Comparison of ENCODE assay signal across 21 cellular contexts in genomic region chr7:139294951-139295555, GRCh38.
"Had no signal": no experiment of that assay in that cellular context is flagged by ENCODE, and none has a peak within 500 bp of the region (broad histone marks: within the 10 kb centered on the region; RNA-seq: fewer than 3 reads in every experiment).

No MANE protein-coding gene starts in this region.

- H3K4me3 ChIP-seq: gastrocnemius medialis, heart left ventricle, ovary, right lobe of liver, smooth muscle cell, suprapubic skin, transverse colon, uterus had no signal

- H3K27ac ChIP-seq: gastrocnemius medialis, heart left ventricle, ovary, right lobe of liver, suprapubic skin, transverse colon, uterus had no signal

- H3K4me1 Mint-ChIP-seq: naive B cell; stimulated activated naive CD8-positive, alpha-beta T cell treated with anti-CD3 and anti-CD28 coated beads, Interleukin-15, amount 100 ng/mL, for 72 hours had no signal

- H3K9me3 ChIP-seq: gastrocnemius medialis, heart left ventricle, ovary, right lobe of liver, suprapubic skin, transverse colon, uterus had no signal

- DNase-seq: activated CD4-positive, alpha-beta T cell treated with anti-CD3 and anti-CD28 coated beads for 48 hours; activated CD4-positive, CD25-positive, alpha-beta regulatory T cell; activated CD8-positive, alpha-beta T cell treated with anti-CD3 and anti-CD28 coated beads, Interleukin-2, amount 10 ng/mL, durations not matched to agents 7 days and 5 days; activated effector memory CD4-positive, alpha-beta T cell treated with Interleukin-2 at 50 U/mL for 16 hours; activated naive CD4-positive, alpha-beta T cell treated with anti-CD3 and anti-CD28 coated beads, Interleukin-2, amount 50 U/mL, for 16 hours; activated T-cell treated with anti-CD3 and anti-CD28 coated beads, Interleukin-2, amount 50 U/mL, for 4 hours; cerebellar nuclear complex; cortex of kidney; gastrocnemius medialis; heart left ventricle; left cardiac atrium; naive B cell; ovary; right lobe of liver; stimulated activated CD4-positive, alpha-beta T cell treated with anti-CD3 and anti-CD28 coated beads, Interleukin-4, amount 100 ng/mL, for 1 hour; stimulated activated naive CD8-positive, alpha-beta T cell treated with anti-CD3 and anti-CD28 coated beads, Interleukin-15, amount 100 ng/mL, for 72 hours; transverse colon; uterus had no signal

- H3K36me3 ChIP-seq: ovary, right lobe of liver, uterus had no signal

- H3K27me3 Mint-ChIP-seq: naive B cell; stimulated activated naive CD8-positive, alpha-beta T cell treated with anti-CD3 and anti-CD28 coated beads, Interleukin-15, amount 100 ng/mL, for 72 hours had no signal

- H3K4me2 ChIP-seq: smooth muscle cell had no signal

- H3K4me3 Mint-ChIP-seq: activated CD8-positive, alpha-beta T cell treated with anti-CD3 and anti-CD28 coated beads, Interleukin-2, amount 10 ng/mL, durations not matched to agents 7 days and 5 days; activated T-cell treated with anti-CD3 and anti-CD28 coated beads, Interleukin-2, amount 50 U/mL, for 4 hours; stimulated activated naive CD8-positive, alpha-beta T cell treated with anti-CD3 and anti-CD28 coated beads, Interleukin-15, amount 100 ng/mL, for 72 hours; T-helper 2 cell treated with Interferon-gamma antibody and Interleukin-4, amounts not matched to agents 5 μg/mL and 100 μg/mL, for 36 hours had no signal

- H3K27me3 ChIP-seq: gastrocnemius medialis, heart left ventricle, ovary, right lobe of liver, suprapubic skin, transverse colon, uterus had no signal

- H3K27ac Mint-ChIP-seq: activated CD8-positive, alpha-beta T cell treated with anti-CD3 and anti-CD28 coated beads, Interleukin-2, amount 10 ng/mL, durations not matched to agents 7 days and 5 days; naive B cell; T-helper 2 cell treated with Interferon-gamma antibody and Interleukin-4, amounts not matched to agents 5 μg/mL and 100 μg/mL, for 36 hours had no signal

- H3K4me1 ChIP-seq: gastrocnemius medialis, heart left ventricle, suprapubic skin, uterus had no signal

- H3K9me3 Mint-ChIP-seq: activated T-cell treated with anti-CD3 and anti-CD28 coated beads, Interleukin-2, amount 50 U/mL, for 4 hours; naive B cell; stimulated activated naive CD8-positive, alpha-beta T cell treated with anti-CD3 and anti-CD28 coated beads, Interleukin-15, amount 100 ng/mL, for 72 hours; T-helper 2 cell treated with Interferon-gamma antibody and Interleukin-4, amounts not matched to agents 5 μg/mL and 100 μg/mL, for 36 hours had no signal

- ATAC-seq: activated CD8-positive, alpha-beta T cell treated with anti-CD3 and anti-CD28 coated beads, Interleukin-2, amount 10 ng/mL, durations not matched to agents 7 days and 5 days; activated T-cell treated with anti-CD3 and anti-CD28 coated beads, Interleukin-2, amount 50 U/mL, for 4 hours; gastrocnemius medialis; heart left ventricle; left cardiac atrium; stimulated activated naive CD8-positive, alpha-beta T cell treated with anti-CD3 and anti-CD28 coated beads, Interleukin-15, amount 100 ng/mL, for 72 hours had no signal
